Comparison of ENCODE assay signal across 1 cellular context in the genomic region with DNA sequence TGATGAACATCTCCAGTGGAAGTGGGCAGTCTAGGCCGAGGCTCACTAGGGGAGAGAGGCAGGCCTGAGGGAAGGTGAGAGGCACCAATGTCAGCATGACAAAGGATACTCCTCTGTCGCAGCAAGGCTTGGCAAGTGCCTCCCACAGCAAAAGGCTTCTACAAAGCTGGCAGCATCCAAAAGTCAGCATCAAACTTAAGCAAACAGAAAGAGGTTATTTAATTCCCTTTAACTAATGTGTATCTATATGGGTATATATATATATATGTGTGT.
TF ChIP-seq lines count a peak whose summit lies in the region.

No MANE protein-coding gene starts in this region.

TF ChIP-seq in WTC11, 78 proteins besides CTCF, POLR2A, EP300 and RAD21 (continued from another document):
- TF ChIP-seq ZNF532 (CRISPR knock-in tag; IDR thresholded peaks at IDR 0.05; ENCODE audit: borderline replicate concordance) (no peak), EMX1 (CRISPR knock-in tag; IDR thresholded peaks at IDR 0.05) (no peak), AFF4 (CRISPR knock-in tag; IDR thresholded peaks at IDR 0.05; ENCODE audit: borderline replicate concordance) (no peak), ZNF219 (CRISPR knock-in tag; IDR thresholded peaks at IDR 0.05; ENCODE audit: borderline replicate concordance) (no peak), NR1H2 (CRISPR knock-in tag; IDR thresholded peaks at IDR 0.05) (no peak)
- TF ChIP-seq, protein P1, sequence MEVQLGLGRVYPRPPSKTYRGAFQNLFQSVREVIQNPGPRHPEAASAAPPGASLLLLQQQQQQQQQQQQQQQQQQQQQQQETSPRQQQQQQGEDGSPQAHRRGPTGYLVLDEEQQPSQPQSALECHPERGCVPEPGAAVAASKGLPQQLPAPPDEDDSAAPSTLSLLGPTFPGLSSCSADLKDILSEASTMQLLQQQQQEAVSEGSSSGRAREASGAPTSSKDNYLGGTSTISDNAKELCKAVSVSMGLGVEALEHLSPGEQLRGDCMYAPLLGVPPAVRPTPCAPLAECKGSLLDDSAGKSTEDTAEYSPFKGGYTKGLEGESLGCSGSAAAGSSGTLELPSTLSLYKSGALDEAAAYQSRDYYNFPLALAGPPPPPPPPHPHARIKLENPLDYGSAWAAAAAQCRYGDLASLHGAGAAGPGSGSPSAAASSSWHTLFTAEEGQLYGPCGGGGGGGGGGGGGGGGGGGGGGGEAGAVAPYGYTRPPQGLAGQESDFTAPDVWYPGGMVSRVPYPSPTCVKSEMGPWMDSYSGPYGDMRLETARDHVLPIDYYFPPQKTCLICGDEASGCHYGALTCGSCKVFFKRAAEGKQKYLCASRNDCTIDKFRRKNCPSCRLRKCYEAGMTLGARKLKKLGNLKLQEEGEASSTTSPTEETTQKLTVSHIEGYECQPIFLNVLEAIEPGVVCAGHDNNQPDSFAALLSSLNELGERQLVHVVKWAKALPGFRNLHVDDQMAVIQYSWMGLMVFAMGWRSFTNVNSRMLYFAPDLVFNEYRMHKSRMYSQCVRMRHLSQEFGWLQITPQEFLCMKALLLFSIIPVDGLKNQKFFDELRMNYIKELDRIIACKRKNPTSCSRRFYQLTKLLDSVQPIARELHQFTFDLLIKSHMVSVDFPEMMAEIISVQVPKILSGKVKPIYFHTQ (CRISPR knock-in tag; IDR thresholded peaks at IDR 0.05): no peak
